In the genomic region with DNA sequence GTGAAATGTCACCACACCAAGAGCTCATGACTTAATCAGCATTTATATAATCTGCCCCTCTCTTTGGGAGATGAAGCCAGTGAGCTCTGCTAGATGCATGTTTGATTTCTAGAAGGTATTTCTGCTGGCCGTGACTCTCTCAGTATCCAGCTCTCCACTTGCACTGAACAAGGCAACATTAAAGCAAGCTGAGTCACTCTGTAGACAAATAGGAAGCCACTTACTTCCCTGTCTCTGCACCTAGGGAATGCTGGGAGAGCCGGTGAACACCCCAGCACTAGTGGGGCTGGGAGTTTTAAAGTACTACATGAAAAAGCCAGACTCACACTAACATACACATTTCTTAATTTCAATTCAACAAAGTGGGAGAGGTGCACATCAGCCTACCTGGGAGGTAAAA, we compare ENCODE assay signal across 12 cellular contexts.
A peak's percentile ranks its signal among the peaks of the same experiment; 100 is the strongest.
DNase-seq lines count a peak whose midpoint lies in the region; ATAC-seq and TF ChIP-seq lines count a peak whose summit lies in the region.
"Had no signal": no experiment of that assay in that cellular context is flagged by ENCODE, and none has a peak within 500 bp of the region (broad histone marks: within the 10 kb centered on the region; RNA-seq: fewer than 3 reads in every experiment).

No MANE protein-coding gene starts in this region.

- no peaks in the 10 kb centered on the region for H3K36me3 Mint-ChIP-seq in activated naive CD4-positive, alpha-beta T cell treated with anti-CD3 and anti-CD28 coated beads, Interleukin-2, amount 10 ng/mL, durations not matched to agents 7 days and 5 days

- WGBS in heart right ventricle, 2 donors = 44 to 49% methylated on average over 2 of the region's 2 CpGs
- 15% methylated on average over 2 of the region's 2 CpGs for WGBS in thymus

- peak; percentile 77 for ATAC-seq in PC-3
- ATAC-seq in heart right ventricle = peak in 7 of 8 donors; percentile 31 to 82 (median 68)
- no peak for ATAC-seq in HG03571 (IDR thresholded peaks at IDR 0.05; ENCODE audit: unreplicated experiment)
- ATAC-seq in GM19351 (IDR thresholded peaks at IDR 0.05; ENCODE audit: unreplicated experiment) = no peak

- peak overlapping the region; percentile 74 for H3K4me2 ChIP-seq in PC-3 (ENCODE audit: low read length)

- H3K36me3 ChIP-seq in PC-3 (ENCODE audit: low read depth, low read length) (no peaks in the 10 kb centered on the region; the same call in 1 of the 2 replicates), heart right ventricle (no peaks in the 10 kb centered on the region), thymus (ENCODE audit: control insufficient read depth, insufficient read depth) (no peaks in the 10 kb centered on the region)

- H3K4me3 Mint-ChIP-seq in activated naive CD4-positive, alpha-beta T cell treated with anti-CD3 and anti-CD28 coated beads, Interleukin-2, amount 10 ng/mL, durations not matched to agents 7 days and 5 days = no peak overlapping the region
- H3K4me3 Mint-ChIP-seq: activated CD4-positive, alpha-beta memory T cell treated with anti-CD3 and anti-CD28 coated beads, Interleukin-2, amount 10 ng/mL, durations not matched to agents 7 days and 5 days; neural crest cell had no signal

- H3K27ac Mint-ChIP-seq in activated naive CD4-positive, alpha-beta T cell treated with anti-CD3 and anti-CD28 coated beads, Interleukin-2, amount 10 ng/mL, durations not matched to agents 7 days and 5 days = peak overlapping the region; percentile 77
- H3K27ac Mint-ChIP-seq: activated CD4-positive, alpha-beta memory T cell treated with anti-CD3 and anti-CD28 coated beads, Interleukin-2, amount 10 ng/mL, durations not matched to agents 7 days and 5 days had no signal

- no peaks in the 10 kb centered on the region for H4K20me1 ChIP-seq in PC-3 (ENCODE audit: low read length)

- no peaks in the 10 kb centered on the region for H3K27me3 Mint-ChIP-seq in activated naive CD4-positive, alpha-beta T cell treated with anti-CD3 and anti-CD28 coated beads, Interleukin-2, amount 10 ng/mL, durations not matched to agents 7 days and 5 days
- H3K27me3 Mint-ChIP-seq: activated CD4-positive, alpha-beta memory T cell treated with anti-CD3 and anti-CD28 coated beads, Interleukin-2, amount 10 ng/mL, durations not matched to agents 7 days and 5 days had no signal

- no peaks in the 10 kb centered on the region for H3K27me3 ChIP-seq in PC-3 (ENCODE audit: low read length)
- H3K27me3 ChIP-seq in heart right ventricle = peaks cover 0 to 6% (median 0%) of the 10 kb centered on the region in 7 donors
- H3K27me3 ChIP-seq in thymus (ENCODE audit: control insufficient read depth, insufficient read depth) = no peaks in the 10 kb centered on the region

- no peak for DNase-seq in activated naive CD4-positive, alpha-beta T cell treated with anti-CD3 and anti-CD28 coated beads, Interleukin-2, amount 10 ng/mL, durations not matched to agents 7 days and 5 days
- no peak for DNase-seq in activated naive CD4-positive, alpha-beta T cell (lab: John Stamatoyannopoulos, UW)
- DNase-seq in PC-3 = peak; percentile 65
- no peak for DNase-seq in heart right ventricle
- no peak for DNase-seq in DMS 273 (lab: John Stamatoyannopoulos, UW; ENCODE audit: unreplicated experiment)
- DNase-seq: activated CD4-positive, alpha-beta memory T cell treated with anti-CD3 and anti-CD28 coated beads, Interleukin-2, amount 10 ng/mL, durations not matched to agents 7 days and 5 days; C1 segment of cervical spinal cord; stimulated activated CD4-positive, alpha-beta T cell treated with anti-CD3 and anti-CD28 coated beads, Interleukin-4, amount 100 ng/mL, for 4 hours had no signal

- no peak for TF ChIP-seq CTCF in PC-3 (conservative IDR thresholded peaks at IDR 0.05; ENCODE audit: low read depth, low read length)
- TF ChIP-seq CTCF in heart right ventricle (IDR thresholded peaks at IDR 0.05) = no peak

- BruUV-seq in PC-3 (replicated peaks; lab: Mats Ljungman, UMichigan) = TSS peak; percentile 26

- H3K4me1 Mint-ChIP-seq in activated naive CD4-positive, alpha-beta T cell treated with anti-CD3 and anti-CD28 coated beads, Interleukin-2, amount 10 ng/mL, durations not matched to agents 7 days and 5 days = peaks cover 22% of the 10 kb centered on the region
- H3K4me1 Mint-ChIP-seq: neural crest cell had no signal

- peak overlapping the region; percentile 97 for H3K27ac ChIP-seq in PC-3 (ENCODE audit: low read length)
- H3K27ac ChIP-seq in heart right ventricle = peak overlapping the region in 4 of 10 donors; percentile 34 to 55 (median 48)
- peak overlapping the region; percentile 18 for H3K27ac ChIP-seq in thymus (ENCODE audit: low read depth)

- H3K4me3 ChIP-seq in PC-3 (ENCODE audit: low read length) = peak overlapping the region; percentile 38; the same call in 1 of the 2 replicates
- no peak overlapping the region for H3K4me3 ChIP-seq in heart right ventricle
- H3K4me3 ChIP-seq in thymus (ENCODE audit: low read length) = peak overlapping the region; percentile 14

- CTCF ChIA-PET in activated naive CD4-positive, alpha-beta T cell treated with anti-CD3 and anti-CD28 coated beads, Interleukin-2, amount 10 ng/mL, durations not matched to agents 7 days and 5 days (lab: Charles Lee) = no interaction called here
- CTCF ChIA-PET in PC-3 (lab: Charles Lee) = interaction anchor here (0.9 kb wide), 1 partner anchor 74 kb away, joined by 5 read pairs; no protein-coding TSS in a partner anchor

- H3K9me2 ChIP-seq in PC-3 (replicated peaks; ENCODE audit: low read length) = no peaks in the 10 kb centered on the region

- H2AFZ ChIP-seq in PC-3 (ENCODE audit: low read length) = 0 out of 2 replicates have a peak overlapping the region, but pooled peaks have one; percentile 21

- intact Hi-C loops in PC-3 (cut with micrococcal nuclease) (loop anchor here (1.0 kb wide), 1 partner anchor 60 kb away; no protein-coding TSS in a partner anchor), heart right ventricle (cut with DNase I) (no loop called here)

- peak overlapping the region; percentile 73 for H3K9ac ChIP-seq in PC-3 (ENCODE audit: low read length)

- H3K79me2 ChIP-seq in PC-3 (ENCODE audit: low read length) = peaks cover 68% of the 10 kb centered on the region

- no peaks in the 10 kb centered on the region for H3K9me3 ChIP-seq in PC-3 (ENCODE audit: low read length)
- no peaks in the 10 kb centered on the region for H3K9me3 ChIP-seq in heart right ventricle
- H3K9me3 ChIP-seq in thymus (ENCODE audit: control insufficient read depth) = no peaks in the 10 kb centered on the region

- POLR2A ChIA-PET in PC-3 (lab: Charles Lee; ENCODE audit: unreplicated experiment) = interaction anchor here (0.6 kb wide), 2 partner anchors 11 to 93 kb away, joined by 3 to 10 read pairs; no protein-coding TSS in a partner anchor

- no peaks in the 10 kb centered on the region for H3K9me3 Mint-ChIP-seq in activated naive CD4-positive, alpha-beta T cell treated with anti-CD3 and anti-CD28 coated beads, Interleukin-2, amount 10 ng/mL, durations not matched to agents 7 days and 5 days
- H3K9me3 Mint-ChIP-seq: activated CD4-positive, alpha-beta memory T cell treated with anti-CD3 and anti-CD28 coated beads, Interleukin-2, amount 10 ng/mL, durations not matched to agents 7 days and 5 days had no signal

- H3F3A ChIP-seq in PC-3 (ENCODE audit: low read length, unreplicated experiment) = peaks cover 9% of the 10 kb centered on the region

- peaks cover 61% of the 10 kb centered on the region for H3K4me1 ChIP-seq in PC-3 (ENCODE audit: insufficient read depth, low read length)
- peaks cover 0 to 13% (median 5%) of the 10 kb centered on the region in 9 donors for H3K4me1 ChIP-seq in heart right ventricle
- H3K4me1 ChIP-seq in thymus (ENCODE audit: control insufficient read depth, insufficient read depth, low read length) = peaks cover 10% of the 10 kb centered on the region

Comparison
In these comparisons a context has a peak if more than half of its experiments do, and no peak if none do; other contexts are left out.
1. ATAC-seq: peak in PC-3 (single experiment) and heart right ventricle (7 of 8); none in HG03571 (single experiment) and GM19351 (single experiment).
2. H3K4me3 ChIP-seq: peak in PC-3 (single experiment) and thymus (single experiment); none in heart right ventricle (0 of 10).